8 cellular contexts compared by ENCODE assay signal in genomic region chr11:85627332-85627997, GRCh38. TPM values are rescaled to one million over a fixed set of nuclear protein-coding genes. Genes with fewer than 3 reads are reported as not detected.
A peak's percentile ranks its signal among the peaks of the same experiment; 100 is the strongest.
DNase-seq lines count a peak whose midpoint lies in the region; ATAC-seq and TF ChIP-seq lines count a peak whose summit lies in the region.

DLG2 (minus strand) TSS chr11:85627344.

- peaks cover 2% of the 10 kb centered on the region for H3K79me2 ChIP-seq in trophoblast cell (ENCODE audit: control insufficient read depth, insufficient read depth, low read length, poor library complexity)

- H3K9me3 ChIP-seq in right atrium auricular region (no peaks in the 10 kb centered on the region), trophoblast cell (ENCODE audit: insufficient read depth, low read depth, low read length) (no peaks in the 10 kb centered on the region)

- peak within 1 kb of the TSS; percentile 74 for H4K91ac ChIP-seq in trophoblast cell (ENCODE audit: low read depth, low read length)

- no peak within 1 kb of the TSS for H2AK5ac ChIP-seq in trophoblast cell (ENCODE audit: low read length)

- H2AFZ ChIP-seq in trophoblast cell (ENCODE audit: insufficient read depth, low read length, poor library complexity): peak within 1 kb of the TSS; percentile 99

- peak within 1 kb of the TSS; percentile 46 for H3K9ac ChIP-seq in trophoblast cell (ENCODE audit: low read length)

- H3K23ac ChIP-seq in trophoblast cell (ENCODE audit: low read length): no peak within 1 kb of the TSS

- peak within 1 kb of the TSS; percentile 73 for H4K8ac ChIP-seq in trophoblast cell (ENCODE audit: low read depth, low read length)

- peak; percentile 3 for ATAC-seq in GM19023 (IDR thresholded peaks at IDR 0.05; ENCODE audit: unreplicated experiment)
- ATAC-seq in HG02973 (IDR thresholded peaks at IDR 0.05; ENCODE audit: unreplicated experiment): no peak
- ATAC-seq in HG03280 (IDR thresholded peaks at IDR 0.05; ENCODE audit: unreplicated experiment): no peak

- H3K18ac ChIP-seq in trophoblast cell (ENCODE audit: low read length): peak within 1 kb of the TSS; percentile 81

- H4K12ac ChIP-seq in trophoblast cell (ENCODE audit: low read depth, low read length): peak within 1 kb of the TSS; percentile 61

- H3K27ac ChIP-seq in angular gyrus (ENCODE audit: low read depth, low read length): peak within 1 kb of the TSS; percentile 96
- peak within 1 kb of the TSS; percentile 87 to 93 for H3K27ac ChIP-seq in right atrium auricular region
- peak within 1 kb of the TSS; percentile 37 for H3K27ac ChIP-seq in trophoblast cell (ENCODE audit: low read depth, low read length)

- H3K79me1 ChIP-seq in trophoblast cell (ENCODE audit: low read length): peaks cover 7% of the 10 kb centered on the region

- DNase-seq in AML-193 (lab: John Stamatoyannopoulos, UW): peak; percentile 15 to 26
- peak; percentile 48 for DNase-seq in NCI-H2227 (lab: John Stamatoyannopoulos, UW; ENCODE audit: unreplicated experiment)
- DNase-seq in right atrium auricular region (ENCODE audit: low spot score): no peak
- DNase-seq in trophoblast cell: peak in 1 of 2 donors; percentile 27

- H3K4me1 ChIP-seq in right atrium auricular region (peaks cover 0 to 24% of the 10 kb centered on the region in 2 donors), trophoblast cell (ENCODE audit: control insufficient read depth in 1 of 2, insufficient read depth in 2 of 2, low read length in 2 of 2) (peaks cover 0 to 4% of the 10 kb centered on the region in 2 experiments)

- peak within 1 kb of the TSS; percentile 36 for H2BK5ac ChIP-seq in trophoblast cell (ENCODE audit: low read depth, low read length, poor library complexity)

- no peak for TF ChIP-seq CTCF in right atrium auricular region (IDR thresholded peaks at IDR 0.05)

- H3K4me3 ChIP-seq in right atrium auricular region (peak within 1 kb of the TSS; percentile 53 to 67), trophoblast cell (ENCODE audit: low read depth, low read length) (peak within 1 kb of the TSS; percentile 75)

- peak within 1 kb of the TSS; percentile 52 for H2BK120ac ChIP-seq in trophoblast cell (ENCODE audit: insufficient read depth, low read length, poor library complexity)

- H3K36me3 ChIP-seq in right atrium auricular region (no peaks in the 10 kb centered on the region), trophoblast cell (ENCODE audit: control insufficient read depth in 1 of 2, insufficient read depth in 2 of 2, low read length in 2 of 2) (peaks cover 2 to 4% of the 10 kb centered on the region in 2 experiments)

- peak within 1 kb of the TSS; percentile 93 for H3K4me2 ChIP-seq in trophoblast cell (ENCODE audit: low read length)

- H3K27me3 ChIP-seq in right atrium auricular region (no peaks in the 10 kb centered on the region), trophoblast cell (ENCODE audit: insufficient read depth, low read length) (no peaks in the 10 kb centered on the region)

- no peak within 1 kb of the TSS for H3K4ac ChIP-seq in trophoblast cell (ENCODE audit: low read depth, low read length)

- H3K14ac ChIP-seq in trophoblast cell (ENCODE audit: low read length): peak within 1 kb of the TSS; percentile 74

- H2BK12ac ChIP-seq in trophoblast cell (ENCODE audit: low read length): no peak within 1 kb of the TSS

- WGBS in trophoblast cell (ENCODE audit: extremely low coverage, insufficient coverage, insufficient read length): no CpG with 5 or more reads among the region's 23 CpGs

RNA-seq across cellular contexts. Expression of gene DLG2, which starts in this region (rescaled TPM):
- 1 to 10 TPM; 6.6 to 6.7 TPM for total RNA-seq in right atrium auricular region
- polyA plus RNA-seq in trophoblast cell (2013): 1.2 and 1.4 TPM in 2 replicates

Comparison
In these comparisons a context has a peak if more than half of its experiments do, and no peak if none do; other contexts are left out.
1. H3K27ac ChIP-seq: peak in every context shown above with its lines; median percentile 96 in angular gyrus; 90 in right atrium auricular region; 37 in trophoblast cell.